Comparison of ENCODE assay signal across 8 cellular contexts in genomic region chr12:50537538-50537919, GRCh38. TPM values are rescaled to one million over a fixed set of nuclear protein-coding genes. Genes with fewer than 3 reads are reported as not detected.
DNase-seq lines count a peak whose midpoint lies in the region; ATAC-seq and TF ChIP-seq lines count a peak whose summit lies in the region.

No MANE protein-coding gene starts in this region.

- no peak overlapping the region for H3K4me3 Mint-ChIP-seq in activated T-cell treated with anti-CD3 and anti-CD28 coated beads, Interleukin-2, amount 50 U/mL, for 24 hours
- H3K4me3 Mint-ChIP-seq in stimulated activated naive CD8-positive, alpha-beta T cell treated with anti-CD3 and anti-CD28 coated beads, Interleukin-15, Interleukin-2, amounts not matched to agents 100 ng/mL and 50 ng/mL, for 24 hours: peak overlapping the region; percentile 40

- WGBS in sigmoid colon, 2 donors: 17 to 78% methylated on average over 1 of the region's 1 CpG

- peak overlapping the region; percentile 73 for H3K27ac Mint-ChIP-seq in activated T-cell treated with anti-CD3 and anti-CD28 coated beads, Interleukin-2, amount 50 U/mL, for 24 hours
- H3K27ac Mint-ChIP-seq in stimulated activated naive CD8-positive, alpha-beta T cell treated with anti-CD3 and anti-CD28 coated beads, Interleukin-15, Interleukin-2, amounts not matched to agents 100 ng/mL and 50 ng/mL, for 24 hours: peak overlapping the region; percentile 81

- no peak for DNase-seq in activated T-cell treated with anti-CD3 and anti-CD28 coated beads, Interleukin-2, amount 50 U/mL, for 24 hours
- no peak for DNase-seq in activated T-cell treated with anti-CD3 and anti-CD28 coated beads, Interleukin-2, amount 50 U/mL, for 1 hour
- DNase-seq in RWPE2 (ENCODE audit: low spot score) (no peak), epithelial cell of prostate (ENCODE audit: low read depth, low spot score) (peak; percentile 74), sigmoid colon (no peak), cerebellar nuclear complex (lab: John Stamatoyannopoulos, UW) (no peak), coronary artery (ENCODE audit: low spot score) (no peak)

- TF ChIP-seq POLR2A in sigmoid colon (IDR thresholded peaks at IDR 0.05): no peak

- no peaks in the 10 kb centered on the region for H3K9me3 Mint-ChIP-seq in activated T-cell treated with anti-CD3 and anti-CD28 coated beads, Interleukin-2, amount 50 U/mL, for 24 hours
- H3K9me3 Mint-ChIP-seq in stimulated activated naive CD8-positive, alpha-beta T cell treated with anti-CD3 and anti-CD28 coated beads, Interleukin-15, Interleukin-2, amounts not matched to agents 100 ng/mL and 50 ng/mL, for 24 hours: no peaks in the 10 kb centered on the region

- H3K27me3 Mint-ChIP-seq in activated T-cell treated with anti-CD3 and anti-CD28 coated beads, Interleukin-2, amount 50 U/mL, for 24 hours: no peaks in the 10 kb centered on the region
- H3K27me3 Mint-ChIP-seq in stimulated activated naive CD8-positive, alpha-beta T cell treated with anti-CD3 and anti-CD28 coated beads, Interleukin-15, Interleukin-2, amounts not matched to agents 100 ng/mL and 50 ng/mL, for 24 hours: no peaks in the 10 kb centered on the region

- intact Hi-C loops in sigmoid colon (cut with DNase I): no loop called here

- ATAC-seq in RWPE2 (ENCODE audit: low read depth): peak; percentile 62

- H3K9me3 ChIP-seq in RWPE2 (ENCODE audit: severe bottlenecking) (no peaks in the 10 kb centered on the region), sigmoid colon (no peaks in the 10 kb centered on the region)

- no peak for TF ChIP-seq EP300 in sigmoid colon (IDR thresholded peaks at IDR 0.05)

- peaks cover 41% of the 10 kb centered on the region for H3K4me1 Mint-ChIP-seq in activated T-cell treated with anti-CD3 and anti-CD28 coated beads, Interleukin-2, amount 50 U/mL, for 24 hours (ENCODE audit: low read depth)
- H3K4me1 Mint-ChIP-seq in stimulated activated naive CD8-positive, alpha-beta T cell treated with anti-CD3 and anti-CD28 coated beads, Interleukin-15, Interleukin-2, amounts not matched to agents 100 ng/mL and 50 ng/mL, for 24 hours (ENCODE audit: low read depth): peaks cover 36% of the 10 kb centered on the region

- H3K27me3 ChIP-seq in RWPE2 (ENCODE audit: insufficient read depth, poor library complexity, severe bottlenecking): no peaks in the 10 kb centered on the region
- no peaks in the 10 kb centered on the region for H3K27me3 ChIP-seq in sigmoid colon

- H3K36me3 ChIP-seq in RWPE2 (ENCODE audit: low read depth) (0 out of 2 replicates have a peak, but pooled peaks cover 3% of the 10 kb centered on the region), sigmoid colon (no peaks in the 10 kb centered on the region)

- no peak overlapping the region for H3K4me3 ChIP-seq in RWPE2 (ENCODE audit: severe bottlenecking)
- H3K4me3 ChIP-seq in sigmoid colon: no peak overlapping the region
- H3K4me3 ChIP-seq in coronary artery: no peak overlapping the region

- no peak for TF ChIP-seq CTCF in RWPE2 (IDR thresholded peaks at IDR 0.05; ENCODE audit: poor library complexity, severe bottlenecking)
- TF ChIP-seq CTCF in sigmoid colon (IDR thresholded peaks at IDR 0.05): no peak
- TF ChIP-seq CTCF in coronary artery (IDR thresholded peaks at IDR 0.05): no peak

- H3K4me1 ChIP-seq in RWPE2 (ENCODE audit: insufficient read depth, poor library complexity, severe bottlenecking): peaks cover 57% of the 10 kb centered on the region
- H3K4me1 ChIP-seq in sigmoid colon: peaks cover 0 to 23% (median 11%) of the 10 kb centered on the region in 4 donors

- peaks cover 16% of the 10 kb centered on the region for H3K36me3 Mint-ChIP-seq in activated T-cell treated with anti-CD3 and anti-CD28 coated beads, Interleukin-2, amount 50 U/mL, for 24 hours (ENCODE audit: low read depth)
- peaks cover 4% of the 10 kb centered on the region for H3K36me3 Mint-ChIP-seq in stimulated activated naive CD8-positive, alpha-beta T cell treated with anti-CD3 and anti-CD28 coated beads, Interleukin-15, Interleukin-2, amounts not matched to agents 100 ng/mL and 50 ng/mL, for 24 hours (ENCODE audit: low read depth)

- H3K27ac ChIP-seq in RWPE2 (ENCODE audit: poor library complexity, severe bottlenecking): peak overlapping the region; percentile 79
- peak overlapping the region; percentile 63 for H3K27ac ChIP-seq in epithelial cell of prostate
- no peak overlapping the region for H3K27ac ChIP-seq in sigmoid colon
- H3K27ac ChIP-seq in coronary artery: no peak overlapping the region

RNA-seq across cellular contexts. Expression of gene DIP2B, which starts 32.7 kb away (rescaled TPM):
- total RNA-seq in sigmoid colon: 10 to 100 TPM; 16.4 to 28.0 (median 22.0) TPM
- polyA plus RNA-seq in sigmoid colon: 10 to 100 TPM in 1 of 3 donors, 1 to 10 TPM in 2; 7.2 to 13.1 (median 9.0) TPM

Comparison
In these comparisons a context has a peak if more than half of its experiments do, and no peak if none do; other contexts are left out.
1. H3K27ac ChIP-seq: peak in RWPE2 (single experiment) and epithelial cell of prostate (single experiment); none in sigmoid colon (0 of 4) and coronary artery (0 of 2).